ENCODE assay signal across 8 cellular contexts in genomic region chr5:178460598-178461425, GRCh38.
DNase-seq lines count a peak whose midpoint lies in the region; ATAC-seq and TF ChIP-seq lines count a peak whose summit lies in the region.

No MANE protein-coding gene starts in this region.

- H3K14ac ChIP-seq in mesenchymal stem cell (ENCODE audit: low read length in 2 of 2) = no peak overlapping the region

- in situ Hi-C loops in KBM-7 (cut with MboI; ENCODE audit: low pct_unique_long_range_greater_than_20kb, low sequenced_read_pairs) = no loop called here

- no peak overlapping the region for H2AFZ ChIP-seq in mesenchymal stem cell (ENCODE audit: low read depth, low read length)

- peaks cover 26% of the 10 kb centered on the region for H3K27me3 Mint-ChIP-seq in stimulated activated memory B cell treated with anti-CD40 and anti-IgM and Interleukin-4, amounts not matched to agents 10 μg/mL and 1 μg/mL and 100 μg/mL, for 72 hours

- H3K36me3 ChIP-seq in mesenchymal stem cell (ENCODE audit: control insufficient read depth in 1 of 2, insufficient read depth in 2 of 2, low read depth in 1 of 2, low read length in 2 of 2) = no peaks in the 10 kb centered on the region

- no peak overlapping the region for H3K4me3 Mint-ChIP-seq in stimulated activated memory B cell treated with anti-CD40 and anti-IgM and Interleukin-4, amounts not matched to agents 10 μg/mL and 1 μg/mL and 100 μg/mL, for 72 hours

- H3K4ac ChIP-seq in mesenchymal stem cell (ENCODE audit: low read depth in 1 of 2, low read length in 2 of 2) = no peak overlapping the region

- no peak overlapping the region for H2BK120ac ChIP-seq in mesenchymal stem cell (ENCODE audit: low read depth, low read length)

- H2BK12ac ChIP-seq in mesenchymal stem cell (ENCODE audit: low read length in 2 of 2) = no peak overlapping the region

- no peaks in the 10 kb centered on the region for H3K9me3 Mint-ChIP-seq in stimulated activated memory B cell treated with anti-CD40 and anti-IgM and Interleukin-4, amounts not matched to agents 10 μg/mL and 1 μg/mL and 100 μg/mL, for 72 hours

- no peak overlapping the region for H3K27ac ChIP-seq in mesenchymal stem cell (ENCODE audit: low read length, poor library complexity, severe bottlenecking)

- H4K8ac ChIP-seq in mesenchymal stem cell (ENCODE audit: low read length) = no peak overlapping the region

- peak; percentile 31 for TF ChIP-seq CTCF in AG04449 (IDR thresholded peaks at IDR 0.05; ENCODE audit: insufficient read depth, low read length, missing control alignments)

- H2AK5ac ChIP-seq in mesenchymal stem cell (ENCODE audit: low read length, severe bottlenecking) = no peak overlapping the region

- ATAC-seq in GM18502 (IDR thresholded peaks at IDR 0.05; ENCODE audit: poor library complexity, unreplicated experiment) = peak; percentile 69
- ATAC-seq in stimulated activated naive CD8-positive, alpha-beta T cell treated with anti-CD3 and anti-CD28 coated beads, Interleukin-15, Interleukin-2, amounts not matched to agents 100 U/mL and 50 U/mL, for 24 hours = peak; percentile 91
- ATAC-seq in stimulated activated memory B cell treated with anti-CD40 and anti-IgM and Interleukin-4, amounts not matched to agents 10 μg/mL and 1 μg/mL and 100 μg/mL, for 72 hours = no peak

- no peaks in the 10 kb centered on the region for H3K4me1 ChIP-seq in mesenchymal stem cell (ENCODE audit: control insufficient read depth, insufficient read depth, low read depth, low read length)

- no peaks in the 10 kb centered on the region for H3K9me3 ChIP-seq in mesenchymal stem cell (ENCODE audit: control insufficient read depth, low read length)

- no peak overlapping the region for H3K9ac ChIP-seq in mesenchymal stem cell (ENCODE audit: low read length)

- H3K79me1 ChIP-seq in mesenchymal stem cell (replicated peaks; ENCODE audit: low read length, poor library complexity, severe bottlenecking) = no peaks in the 10 kb centered on the region

- no peak overlapping the region for H3K18ac ChIP-seq in mesenchymal stem cell (ENCODE audit: low read depth in 1 of 2, low read length in 2 of 2)

- CTCF ChIA-PET in AG04449 (lab: Yijun Ruan, JAX) = no interaction called here

- DNase-seq in AG04449 (ENCODE audit: low read depth, low spot score) (no peak), KBM-7 (peak; percentile 51), ecto neural progenitor cell (ENCODE audit: low spot score) (peak; percentile 92), mesenchymal stem cell (peak; percentile 21)
- peak; percentile 70 for DNase-seq in activated CD4-positive, CD25-positive, alpha-beta regulatory T cell treated with anti-CD3 and anti-CD28 coated beads, Interleukin-2, amount 50 U/mL, for 72 hours
- peak; percentile 68 for DNase-seq in stimulated activated naive CD8-positive, alpha-beta T cell treated with anti-CD3 and anti-CD28 coated beads, Interleukin-15, Interleukin-2, amounts not matched to agents 100 U/mL and 50 U/mL, for 24 hours

- POLR2A ChIA-PET in AG04449 (lab: Yijun Ruan, JAX) = no interaction called here

- H3K36me3 Mint-ChIP-seq in stimulated activated memory B cell treated with anti-CD40 and anti-IgM and Interleukin-4, amounts not matched to agents 10 μg/mL and 1 μg/mL and 100 μg/mL, for 72 hours = no peaks in the 10 kb centered on the region

- no peak overlapping the region for H3K4me2 ChIP-seq in mesenchymal stem cell (ENCODE audit: low read length, poor library complexity, severe bottlenecking)

- no peaks in the 10 kb centered on the region for H3K4me1 Mint-ChIP-seq in stimulated activated memory B cell treated with anti-CD40 and anti-IgM and Interleukin-4, amounts not matched to agents 10 μg/mL and 1 μg/mL and 100 μg/mL, for 72 hours

- no peak overlapping the region for H3K23ac ChIP-seq in mesenchymal stem cell (ENCODE audit: low read length in 2 of 2)

- H3K27ac Mint-ChIP-seq in stimulated activated memory B cell treated with anti-CD40 and anti-IgM and Interleukin-4, amounts not matched to agents 10 μg/mL and 1 μg/mL and 100 μg/mL, for 72 hours = no peak overlapping the region

- H4K91ac ChIP-seq in mesenchymal stem cell (ENCODE audit: low read length) = no peak overlapping the region

- no peak overlapping the region for H3K4me3 ChIP-seq in AG04449 (ENCODE audit: low read depth, low read length)
- no peak overlapping the region for H3K4me3 ChIP-seq in mesenchymal stem cell (ENCODE audit: insufficient read depth in 1 of 2, low read depth in 1 of 2, low read length in 2 of 2)

- 49% methylated on average over 14 of the region's 14 CpGs for WGBS in mesenchymal stem cell

- H2BK15ac ChIP-seq in mesenchymal stem cell (ENCODE audit: low read depth, poor library complexity, severe bottlenecking) = no peak overlapping the region

- H3K27me3 ChIP-seq in mesenchymal stem cell (ENCODE audit: control insufficient read depth in 1 of 2, insufficient read depth in 1 of 2, low read length in 2 of 2) = peaks cover 0 to 7% of the 10 kb centered on the region in 2 experiments

- no peak overlapping the region for H2BK5ac ChIP-seq in mesenchymal stem cell (ENCODE audit: low read depth, low read length, poor library complexity, severe bottlenecking)
